Comparison of ENCODE assay signal across 8 cellular contexts in genomic region chr3:177598110-177598833, GRCh38.
DNase-seq lines count a peak whose midpoint lies in the region; ATAC-seq and TF ChIP-seq lines count a peak whose summit lies in the region.

No MANE protein-coding gene starts in this region.

- no peaks in the 10 kb centered on the region for H3K27me3 ChIP-seq in OCI-LY1 (ENCODE audit: insufficient read depth, low read length)
- H3K27me3 ChIP-seq in effector memory CD4-positive, alpha-beta T cell (replicated peaks; ENCODE audit: control insufficient read depth, insufficient read depth, low read length, poor library complexity, severe bottlenecking) = no peaks in the 10 kb centered on the region
- H3K27me3 ChIP-seq in osteoblast (ENCODE audit: insufficient read depth, low read length) = no peaks in the 10 kb centered on the region

- H3K27ac ChIP-seq in OCI-LY1 (ENCODE audit: low read depth, low read length, poor library complexity, severe bottlenecking) (no peak overlapping the region), osteoblast (ENCODE audit: low read depth, low read length) (peak overlapping the region; percentile 76)
- peak overlapping the region; percentile 59 for H3K27ac ChIP-seq in effector memory CD4-positive, alpha-beta T cell (ENCODE audit: insufficient read depth, low read length, poor library complexity, severe bottlenecking)

- H3K4me2 ChIP-seq in OCI-LY1 (ENCODE audit: low read length) = peak overlapping the region; percentile 21; the same call in 1 of the 2 replicates
- H3K4me2 ChIP-seq in osteoblast (ENCODE audit: insufficient read depth, low read length) = peak overlapping the region; percentile 28

- H3K79me2 ChIP-seq in OCI-LY1 (ENCODE audit: insufficient read depth, low read length) (no peaks in the 10 kb centered on the region), osteoblast (ENCODE audit: insufficient read depth, low read length) (no peaks in the 10 kb centered on the region)

- H3K9me3 ChIP-seq in OCI-LY1 (ENCODE audit: low read length) (no peaks in the 10 kb centered on the region), osteoblast (ENCODE audit: low read depth, low read length) (no peaks in the 10 kb centered on the region)
- no peaks in the 10 kb centered on the region for H3K9me3 ChIP-seq in effector memory CD4-positive, alpha-beta T cell (ENCODE audit: control insufficient read depth, low read length)

- H3K36me3 ChIP-seq in OCI-LY1 (ENCODE audit: insufficient read depth, low read length) = no peaks in the 10 kb centered on the region
- H3K36me3 ChIP-seq in effector memory CD4-positive, alpha-beta T cell (ENCODE audit: control insufficient read depth, insufficient read depth, low read length) = no peaks in the 10 kb centered on the region
- H3K36me3 ChIP-seq in osteoblast (ENCODE audit: insufficient read depth, low read length) = no peaks in the 10 kb centered on the region

- TF ChIP-seq CTCF in OCI-LY1 (IDR thresholded peaks at IDR 0.05; ENCODE audit: low read length) = no peak
- no peak for TF ChIP-seq CTCF in osteoblast (IDR thresholded peaks at IDR 0.05; ENCODE audit: extremely low read depth, low read depth, low read length)

- no peaks in the 10 kb centered on the region for H3F3A ChIP-seq in OCI-LY1 (ENCODE audit: insufficient read depth, low read length)

- H3K4me3 ChIP-seq in OCI-LY1 (ENCODE audit: low read depth, low read length, poor library complexity, severe bottlenecking) = peak overlapping the region; percentile 12
- peak overlapping the region; percentile 22 for H3K4me3 ChIP-seq in effector memory CD4-positive, alpha-beta T cell (ENCODE audit: insufficient read depth, low read depth, low read length, poor library complexity, severe bottlenecking)
- H3K4me3 ChIP-seq in osteoblast (ENCODE audit: insufficient read depth, low read length) = no peak overlapping the region

- H4K20me1 ChIP-seq in OCI-LY1 (ENCODE audit: insufficient read depth, low read length) = no peaks in the 10 kb centered on the region
- H4K20me1 ChIP-seq in osteoblast (ENCODE audit: insufficient read depth, low read length) = no peaks in the 10 kb centered on the region

- H3K4me1 ChIP-seq in OCI-LY1 (ENCODE audit: insufficient read depth, low read length, severe bottlenecking) (peaks cover 15% of the 10 kb centered on the region), osteoblast (ENCODE audit: insufficient read depth, low read length) (peaks cover 33% of the 10 kb centered on the region)
- H3K4me1 ChIP-seq in effector memory CD4-positive, alpha-beta T cell (ENCODE audit: control insufficient read depth, insufficient read depth, low read length, poor library complexity, severe bottlenecking) = peaks cover 38% of the 10 kb centered on the region

- H3K9ac ChIP-seq in OCI-LY1 (ENCODE audit: low read length) = no peak overlapping the region

- DNase-seq in DMS79 treated with DMSO at 0.1 percent for 48 hours (lab: John Stamatoyannopoulos, UW) (peak; percentile 88), osteoblast (ENCODE audit: insufficient read length, low spot score, missing footprints) (no peak), GM03348 (ENCODE audit: low spot score) (no peak), SIG-M5 (lab: John Stamatoyannopoulos, UW) (no peak)
- no peak for DNase-seq in effector memory CD4-positive, alpha-beta T cell

- H2AFZ ChIP-seq in OCI-LY1 (ENCODE audit: low read length) = peak overlapping the region; percentile 9
- no peak overlapping the region for H2AFZ ChIP-seq in osteoblast (ENCODE audit: low read length)

- ATAC-seq in HG02840 (IDR thresholded peaks at IDR 0.05; ENCODE audit: low FRiP score, unreplicated experiment) (no peak), GM21528 (IDR thresholded peaks at IDR 0.05; ENCODE audit: low FRiP score, unreplicated experiment) (no peak)

- no peaks in the 10 kb centered on the region for H3K9me2 ChIP-seq in OCI-LY1 (ENCODE audit: low read depth, low read length)
